Comparison of ENCODE assay signal across 18 cellular contexts in the genomic region with DNA sequence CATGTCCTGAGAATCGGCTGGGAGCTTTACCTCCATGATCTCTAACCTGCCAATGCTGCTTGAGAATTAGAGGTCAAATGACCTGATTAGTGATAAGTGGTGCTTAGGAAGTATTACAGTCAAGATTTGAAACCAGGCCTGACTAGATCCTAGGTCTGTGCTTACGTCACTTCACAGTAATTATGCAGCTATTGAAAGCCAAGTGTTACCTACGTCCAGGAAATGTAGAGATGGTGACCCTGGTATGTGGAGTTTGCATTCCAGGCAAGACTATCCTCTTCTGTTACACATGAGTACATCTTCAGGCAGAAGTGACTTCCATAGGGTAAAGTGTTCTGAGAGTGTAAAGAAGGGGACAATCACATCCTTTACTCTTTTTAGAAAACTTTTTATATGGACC.
"Had no signal": no experiment of that assay in that cellular context is flagged by ENCODE, and none has a peak within 500 bp of the region (broad histone marks: within the 10 kb centered on the region; RNA-seq: fewer than 3 reads in every experiment).

No MANE protein-coding gene starts in this region.

- H3K4me3 ChIP-seq: dorsolateral prefrontal cortex, lung, mucosa of descending colon, pancreas, right atrium auricular region, sigmoid colon, stomach, thyroid gland, vagina had no signal

- DNase-seq: dorsolateral prefrontal cortex; effector CD4-positive, alpha-beta T cell; head of caudate nucleus; kidney; left colon; mucosa of descending colon; naive B cell; pancreas; sigmoid colon; stimulated activated CD4-positive, alpha-beta T cell treated with anti-CD3 and anti-CD28 coated beads, Interleukin-2, amount 100 ng/mL, for 24 hours; stimulated activated CD4-positive, alpha-beta T cell treated with anti-CD3 and anti-CD28 coated beads, Interleukin-4, amount 100 ng/mL, for 24 hours; stimulated activated naive CD4-positive, alpha-beta T cell treated with Interleukin-2 at 50 U/mL for 16 hours; stomach; trophoblast cell had no signal
